ENCODE assay signal across 11 cellular contexts in genomic region chr11:81005595-81005994, GRCh38.
DNase-seq lines count a peak whose midpoint lies in the region; ATAC-seq lines count a peak whose summit lies in the region.
"Had no signal": no experiment of that assay in that cellular context is flagged by ENCODE, and none has a peak within 500 bp of the region (broad histone marks: within the 10 kb centered on the region; RNA-seq: fewer than 3 reads in every experiment).

No MANE protein-coding gene starts in this region.

- no peak overlapping the region for H3K27ac Mint-ChIP-seq in T-helper 17 cell
- H3K27ac Mint-ChIP-seq: IgD-negative memory B cell had no signal

- H3K9me3 ChIP-seq in T-helper 17 cell (ENCODE audit: control insufficient read depth, low read length, poor library complexity, severe bottlenecking): no peaks in the 10 kb centered on the region
- H3K9me3 ChIP-seq: thoracic aorta had no signal

- peak; percentile 64 for ATAC-seq in HG02840 (IDR thresholded peaks at IDR 0.05; ENCODE audit: low FRiP score, unreplicated experiment)
- no peak for ATAC-seq in T-helper 17 cell

- no peaks in the 10 kb centered on the region for H3K27me3 Mint-ChIP-seq in T-helper 17 cell
- H3K27me3 Mint-ChIP-seq: IgD-negative memory B cell had no signal

- H3K36me3 Mint-ChIP-seq in T-helper 17 cell (ENCODE audit: low read depth): no peaks in the 10 kb centered on the region
- H3K36me3 Mint-ChIP-seq: IgD-negative memory B cell had no signal

- DNase-seq in DMS53 (lab: John Stamatoyannopoulos, UW) (peak; percentile 66), OCI-M1 (lab: John Stamatoyannopoulos, UW) (peak; percentile 64), hepatic stellate cell (ENCODE audit: low spot score) (peak; percentile 2), putamen (ENCODE audit: low spot score) (no peak), T-helper 17 cell (no peak)
- DNase-seq in activated CD4-positive, alpha-beta T cell treated with anti-CD3 and anti-CD28 coated beads for 48 hours: no peak
- DNase-seq in effector CD8-positive, alpha-beta T cell (lab: John Stamatoyannopoulos, UW): no peak
- DNase-seq: effector memory CD4-positive, alpha-beta T cell had no signal

- H3K4me3 Mint-ChIP-seq in T-helper 17 cell: no peak overlapping the region
- H3K4me3 Mint-ChIP-seq: IgD-negative memory B cell had no signal

- no peaks in the 10 kb centered on the region for H3K4me1 Mint-ChIP-seq in T-helper 17 cell
- H3K4me1 Mint-ChIP-seq: IgD-negative memory B cell had no signal

Comparison
In these comparisons a context has a peak if more than half of its experiments do, and no peak if none do; other contexts are left out.
1. DNase-seq: peak in DMS53 (single experiment), OCI-M1 (single experiment) and hepatic stellate cell (single experiment); none in activated CD4-positive, alpha-beta T cell treated with anti-CD3 and anti-CD28 coated beads for 48 hours (single experiment), putamen (single experiment), T-helper 17 cell (0 of 3) and effector CD8-positive, alpha-beta T cell (single experiment).